In the genomic region with DNA sequence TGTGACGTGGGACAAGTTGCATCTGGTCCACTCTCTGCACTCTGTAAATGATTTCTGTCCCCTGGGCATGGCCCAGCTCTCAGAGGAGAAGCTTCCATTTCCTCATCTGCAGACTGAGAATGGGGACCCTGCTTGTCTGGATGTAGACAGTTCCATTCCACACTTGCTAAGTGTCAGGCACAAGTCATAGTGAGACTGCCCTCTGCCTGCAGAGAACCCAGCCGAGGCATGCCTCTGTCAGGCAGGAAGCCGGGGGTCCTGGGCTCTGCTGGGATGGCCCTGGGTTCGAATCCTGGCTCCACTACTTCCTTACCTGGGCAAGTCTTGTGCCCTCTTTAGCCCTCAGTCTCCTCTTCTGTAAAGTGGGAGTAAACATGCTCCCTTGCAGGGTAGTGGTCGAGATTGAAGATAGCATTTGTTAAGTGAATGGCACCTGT, we compare ENCODE assay signal across 1 cellular context.
TF ChIP-seq lines count a peak whose summit lies in the region.

No MANE protein-coding gene starts in this region.

TF ChIP-seq in HepG2, 621 proteins besides CTCF, POLR2A, EP300 and RAD21 (continued from another document):
- no peak for TF ChIP-seq BCLAF1 (IDR thresholded peaks at IDR 0.05)
- TF ChIP-seq ZMYM3 (CRISPR knock-in tag; IDR thresholded peaks at IDR 0.05) = no peak; the same call in 1 of the 2 replicates
